8 cellular contexts compared by ENCODE assay signal in the genomic region with DNA sequence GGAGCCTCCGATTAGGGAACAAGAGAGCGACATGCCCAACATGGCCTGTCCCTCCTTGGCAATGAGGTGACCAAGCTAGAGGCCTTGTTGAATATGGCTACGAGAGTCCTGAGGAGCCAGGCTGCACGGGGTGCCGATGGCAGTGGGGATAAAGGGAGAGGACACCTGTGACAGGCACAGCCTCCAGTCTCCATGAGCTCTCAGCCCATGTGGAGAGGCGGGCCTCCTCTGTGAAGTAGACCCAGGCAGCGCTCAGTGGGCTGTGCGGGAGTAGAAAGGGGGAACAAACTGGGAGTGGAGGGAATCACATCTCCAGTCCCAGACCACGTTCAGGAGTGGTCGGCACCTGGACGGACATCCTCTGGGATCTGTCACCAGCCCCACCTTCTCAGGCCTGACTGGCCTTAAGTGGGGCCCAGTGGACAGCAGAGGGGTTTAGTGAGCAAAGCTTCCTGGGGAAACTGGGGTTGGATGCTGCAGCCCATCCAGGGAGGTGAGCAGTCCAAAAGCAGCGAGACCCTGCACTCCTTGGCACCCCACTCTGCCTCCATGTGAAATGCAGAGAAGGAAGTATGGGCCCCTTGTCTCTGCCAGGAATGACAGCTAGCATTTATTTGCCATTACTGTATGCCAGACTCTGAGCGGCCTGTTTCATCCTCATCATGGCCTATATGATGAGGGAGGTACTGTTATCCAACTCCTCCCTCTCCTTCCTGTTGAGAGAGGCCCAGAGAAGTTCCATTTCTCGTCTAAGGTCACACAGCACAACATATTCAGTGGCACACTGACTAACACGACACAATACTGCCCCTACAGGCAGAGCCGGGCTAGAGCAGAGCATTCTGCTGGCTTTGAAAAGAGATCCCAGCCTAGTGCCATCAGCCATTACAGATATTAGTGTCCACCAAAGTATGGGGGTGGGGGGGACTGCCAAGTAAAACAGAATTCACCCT. TPM values are rescaled to one million over a fixed set of nuclear protein-coding genes. Genes with fewer than 3 reads are reported as not detected.
DNase-seq lines count a peak whose midpoint lies in the region; ATAC-seq, FAIRE-seq and TF ChIP-seq lines count a peak whose summit lies in the region.

No MANE protein-coding gene starts in this region.

- ATAC-seq in DND-41 (ENCODE audit: insufficient read depth, low read depth) (peak; percentile 89), HG03354 (IDR thresholded peaks at IDR 0.05; ENCODE audit: poor library complexity, severe bottlenecking, unreplicated experiment) (peak; percentile 52), pancreas (peak; percentile 47 to 64 (median 59)), upper lobe of right lung (peak; percentile 69), HG03565 (IDR thresholded peaks at IDR 0.05; ENCODE audit: unreplicated experiment) (no peak)

- H3K4me3 ChIP-seq in DND-41 (ENCODE audit: low read depth in 1 of 2, low read length in 2 of 2) (no peak overlapping the region), pancreas (no peak overlapping the region), upper lobe of right lung (no peak overlapping the region)

- WGBS in pancreas, 2 donors, result 56 to 61% methylated on average over 16 of the region's 16 CpGs

- no peak overlapping the region for H3K4me2 ChIP-seq in DND-41 (ENCODE audit: insufficient read depth, low read length)

- peaks cover 10% of the 10 kb centered on the region for H3K4me1 ChIP-seq in DND-41 (ENCODE audit: insufficient read depth, low read length)
- no peaks in the 10 kb centered on the region for H3K4me1 ChIP-seq in pancreas
- peaks cover 37% of the 10 kb centered on the region for H3K4me1 ChIP-seq in upper lobe of right lung

- intact Hi-C loops in pancreas (cut with DNase I) (loop anchor here in 2 of 3 donors (5.0 to 10.0 kb wide), 2 partner anchors 55 to 67 kb away; a partner anchor contains a TSS), upper lobe of right lung (cut with DNase I) (loop anchor here (5.0 kb wide), 1 partner anchor 67 kb away; a partner anchor contains a TSS)

- no peaks in the 10 kb centered on the region for H3K79me2 ChIP-seq in DND-41 (ENCODE audit: insufficient read depth, low read length)

- H3K27ac ChIP-seq in DND-41 (ENCODE audit: low read length) (no peak overlapping the region), pancreas (no peak overlapping the region), upper lobe of right lung (peak overlapping the region; percentile 63)

- no peaks in the 10 kb centered on the region for H3K9me3 ChIP-seq in DND-41 (ENCODE audit: insufficient read depth, low read length, severe bottlenecking)
- no peaks in the 10 kb centered on the region for H3K9me3 ChIP-seq in pancreas
- H3K9me3 ChIP-seq in upper lobe of right lung, result no peaks in the 10 kb centered on the region

- no peaks in the 10 kb centered on the region for H3K36me3 ChIP-seq in DND-41 (ENCODE audit: insufficient read depth, low read length)
- no peaks in the 10 kb centered on the region for H3K36me3 ChIP-seq in pancreas
- no peaks in the 10 kb centered on the region for H3K36me3 ChIP-seq in upper lobe of right lung

- TF ChIP-seq CTCF in DND-41 (IDR thresholded peaks at IDR 0.05; ENCODE audit: borderline replicate concordance, extremely low read depth, low read length, poor library complexity, severe bottlenecking), result peak; percentile 89
- peak; percentile 19 to 62 (median 48) for TF ChIP-seq CTCF in pancreas (IDR thresholded peaks at IDR 0.05)
- TF ChIP-seq CTCF in upper lobe of right lung (IDR thresholded peaks at IDR 0.05), result peak; percentile 74

- no peak overlapping the region for H3K9ac ChIP-seq in DND-41 (ENCODE audit: low read depth, low read length)

- peaks cover 10% of the 10 kb centered on the region for H4K20me1 ChIP-seq in DND-41 (ENCODE audit: insufficient read depth, low read length)

- no peak for FAIRE-seq in pancreas (lab: Jason Lieb, UNC)

- no peak overlapping the region for H2AFZ ChIP-seq in DND-41 (ENCODE audit: low read depth, low read length)

- DNase-seq in DND-41 (peak; percentile 72), RKO (ENCODE audit: low spot score) (peak; percentile 78), glomerular visceral epithelial cell (ENCODE audit: extremely low spot score) (peak; percentile 69), pancreas (peak in 4 of 6 donors; percentile 32 to 76 (median 60)), upper lobe of right lung (peak; percentile 82)
- DNase-seq in activated effector memory CD4-positive, alpha-beta T cell treated with Interleukin-2 at 50 U/mL for 16 hours, result peak; percentile 32

- H3K27me3 ChIP-seq in DND-41 (ENCODE audit: insufficient read depth, low read length, poor library complexity) (peaks cover 34% of the 10 kb centered on the region), pancreas (no peaks in the 10 kb centered on the region), upper lobe of right lung (peaks cover 7% of the 10 kb centered on the region)

RNA-seq across cellular contexts. Expression of a gene that starts 4.5 kb away (rescaled TPM):
- under 1 TPM; 0.12 to 1.00 (median 0.40) TPM for total RNA-seq in pancreas
- under 1 TPM; 0.11 to 0.14 TPM for polyA plus RNA-seq in pancreas
- total RNA-seq in upper lobe of right lung, result 11.3 TPM

Comparison
In these comparisons a context has a peak if more than half of its experiments do, and no peak if none do; other contexts are left out.
1. DNase-seq: peak in every context shown above with its lines; median percentile 82 in upper lobe of right lung; 78 in RKO; 72 in DND-41; 69 in glomerular visceral epithelial cell; 60 in pancreas; 32 in activated effector memory CD4-positive, alpha-beta T cell treated with Interleukin-2 at 50 U/mL for 16 hours.